21 cellular contexts compared by ENCODE assay signal in the genomic region with DNA sequence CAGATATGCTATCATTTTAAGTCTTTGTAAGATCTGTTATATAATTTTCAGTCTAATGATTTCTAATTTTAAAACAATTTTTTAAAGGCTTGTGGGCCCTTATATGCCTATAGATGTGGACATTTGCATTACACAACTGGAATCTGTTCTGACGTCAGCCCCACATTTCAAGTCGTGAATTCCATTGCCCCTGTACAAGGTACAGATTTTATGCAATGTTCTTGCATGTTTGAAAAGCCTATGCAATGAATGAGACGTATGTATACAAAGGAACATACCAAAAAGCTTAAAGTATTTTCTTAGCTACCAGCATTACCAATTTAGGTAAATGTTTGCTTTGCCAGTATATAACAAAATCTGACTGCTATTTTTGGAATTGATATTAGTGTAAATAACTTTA.
DNase-seq lines count a peak whose midpoint lies in the region; ATAC-seq and TF ChIP-seq lines count a peak whose summit lies in the region.
"Had no signal": no experiment of that assay in that cellular context is flagged by ENCODE, and none has a peak within 500 bp of the region (broad histone marks: within the 10 kb centered on the region; RNA-seq: fewer than 3 reads in every experiment).

No MANE protein-coding gene starts in this region.

- H3K36me3 ChIP-seq in mesenchymal stem cell (ENCODE audit: control insufficient read depth in 1 of 2, insufficient read depth in 2 of 2, low read depth in 1 of 2, low read length in 2 of 2) (no peaks in the 10 kb centered on the region), suprapubic skin (no peaks in the 10 kb centered on the region)

- no peak overlapping the region for H2AK5ac ChIP-seq in mesenchymal stem cell (ENCODE audit: low read length, severe bottlenecking)

- H4K8ac ChIP-seq in mesenchymal stem cell (ENCODE audit: low read length): no peak overlapping the region

- no peak overlapping the region for H2BK120ac ChIP-seq in mesenchymal stem cell (ENCODE audit: low read depth, low read length)

- no peak overlapping the region for H3K4me3 ChIP-seq in cardiac fibroblast (replicated peaks in 1 of 2; ENCODE audit: low read depth in 2 of 2, low read length in 2 of 2)
- no peak overlapping the region for H3K4me3 ChIP-seq in mesenchymal stem cell (ENCODE audit: insufficient read depth in 1 of 2, low read depth in 1 of 2, low read length in 2 of 2)
- no peak overlapping the region for H3K4me3 ChIP-seq in suprapubic skin
- H3K4me3 ChIP-seq: lower lobe of right lung, PC-9 had no signal

- H2BK15ac ChIP-seq in mesenchymal stem cell (ENCODE audit: low read depth, poor library complexity, severe bottlenecking): no peak overlapping the region

- no peak overlapping the region for H3K18ac ChIP-seq in mesenchymal stem cell (ENCODE audit: low read depth in 1 of 2, low read length in 2 of 2)

- peaks cover 1% of the 10 kb centered on the region for H3K4me1 ChIP-seq in mesenchymal stem cell (ENCODE audit: control insufficient read depth, insufficient read depth, low read depth, low read length)
- H3K4me1 ChIP-seq in suprapubic skin: peaks cover 3% of the 10 kb centered on the region

- ATAC-seq in activated naive CD4-positive, alpha-beta T cell treated with anti-CD3 and anti-CD28 coated beads, Interleukin-2, amount 50 U/mL, for 72 hours: no peak
- ATAC-seq: lower lobe of right lung; right cardiac atrium; stimulated activated effector memory CD8-positive, alpha-beta T cell treated with anti-CD3 and anti-CD28 coated beads, Interleukin-12 subunit alpha, Interleukin-12 subunit beta, amount 100 ng/mL, for 72 hours had no signal

- H3K9me3 ChIP-seq in mesenchymal stem cell (ENCODE audit: control insufficient read depth, low read length) (no peaks in the 10 kb centered on the region), suprapubic skin (no peaks in the 10 kb centered on the region)
- H3K9me3 ChIP-seq: lower lobe of right lung had no signal

- peak; percentile 20 for TF ChIP-seq EP300 in suprapubic skin (IDR thresholded peaks at IDR 0.05)

- no peak overlapping the region for H2BK5ac ChIP-seq in mesenchymal stem cell (ENCODE audit: low read depth, low read length, poor library complexity, severe bottlenecking)

- H3K4ac ChIP-seq in mesenchymal stem cell (ENCODE audit: low read depth in 1 of 2, low read length in 2 of 2): no peak overlapping the region

- H3K4me2 ChIP-seq in mesenchymal stem cell (ENCODE audit: low read length, poor library complexity, severe bottlenecking): no peak overlapping the region
- H3K4me2 ChIP-seq: PC-9 had no signal

- no peaks in the 10 kb centered on the region for H3K27me3 ChIP-seq in mesenchymal stem cell (ENCODE audit: control insufficient read depth in 1 of 2, insufficient read depth in 1 of 2, low read length in 2 of 2)
- H3K27me3 ChIP-seq in suprapubic skin: no peaks in the 10 kb centered on the region

- no peaks in the 10 kb centered on the region for H3K79me1 ChIP-seq in mesenchymal stem cell (replicated peaks; ENCODE audit: low read length, poor library complexity, severe bottlenecking)

- H3K27ac ChIP-seq in mesenchymal stem cell (ENCODE audit: low read length, poor library complexity, severe bottlenecking): no peak overlapping the region
- no peak overlapping the region for H3K27ac ChIP-seq in suprapubic skin
- H3K27ac ChIP-seq: PC-9 had no signal

- H2BK12ac ChIP-seq in mesenchymal stem cell (ENCODE audit: low read length in 2 of 2): no peak overlapping the region

- no peaks in the 10 kb centered on the region for H3K36me3 Mint-ChIP-seq in activated naive CD4-positive, alpha-beta T cell treated with anti-CD3 and anti-CD28 coated beads, Interleukin-2, amount 50 U/mL, for 72 hours

- H2AFZ ChIP-seq in mesenchymal stem cell (ENCODE audit: low read depth, low read length): no peak overlapping the region

- H3K14ac ChIP-seq in mesenchymal stem cell (ENCODE audit: low read length in 2 of 2): no peak overlapping the region

- no peak overlapping the region for H3K9ac ChIP-seq in mesenchymal stem cell (ENCODE audit: low read length)

- no peak overlapping the region for H3K23ac ChIP-seq in mesenchymal stem cell (ENCODE audit: low read length in 2 of 2)

- H4K91ac ChIP-seq in mesenchymal stem cell (ENCODE audit: low read length): no peak overlapping the region

- DNase-seq in NCI-H460 (ENCODE audit: extremely low read depth, low read depth) (peak; percentile 19), cardiac fibroblast (ENCODE audit: low read depth in 2 of 2) (peak; percentile 61 to 82), mesenchymal stem cell (peak; percentile 81), suprapubic skin (ENCODE audit: low spot score in 2 of 2) (no peak), NCI-H2029 (lab: John Stamatoyannopoulos, UW) (no peak)
- no peak for DNase-seq in NK-92 treated with Interleukin-12 subunit alpha and Interleukin-12 subunit beta, amount 100 ng/mL, for 24 hours (lab: John Stamatoyannopoulos, UW)
- DNase-seq in activated naive CD4-positive, alpha-beta T cell treated with anti-CD3 and anti-CD28 coated beads, Interleukin-2, amount 50 U/mL, for 72 hours (ENCODE audit: low spot score in 2 of 2): no peak
- DNase-seq: activated CD4-positive, alpha-beta T cell treated with anti-CD3 and anti-CD28 coated beads, Interleukin-2, amount 50 U/mL, for 1 hour; activated effector memory CD4-positive, alpha-beta T cell treated with Interleukin-2 at 50 U/mL for 16 hours; amniotic stem cell; CD4-positive, alpha-beta T cell; cerebellar nuclear complex; GDM1; KG1; lower lobe of right lung; NCI-H2081; occipital lobe; PC-9; right cardiac atrium had no signal

- TF ChIP-seq CTCF in cardiac fibroblast (IDR thresholded peaks at IDR 0.05; ENCODE audit: low read depth, low read length): no peak
- no peak for TF ChIP-seq CTCF in suprapubic skin (IDR thresholded peaks at IDR 0.05)

- H3K27ac Mint-ChIP-seq in activated naive CD4-positive, alpha-beta T cell treated with anti-CD3 and anti-CD28 coated beads, Interleukin-2, amount 50 U/mL, for 72 hours: no peak overlapping the region
- H3K27ac Mint-ChIP-seq: CD4-positive, alpha-beta T cell; stimulated activated effector memory CD8-positive, alpha-beta T cell treated with anti-CD3 and anti-CD28 coated beads, Interleukin-12 subunit alpha, Interleukin-12 subunit beta, amount 100 ng/mL, for 72 hours; T-helper 1 cell treated with Interleukin-12 subunit alpha and Interleukin-12 subunit beta and Interleukin-4 antibody, amounts not matched to agents 30 μg/mL and 1 μg/mL, for 36 hours had no signal

- TF ChIP-seq POLR2A in suprapubic skin (IDR thresholded peaks at IDR 0.05): no peak

- WGBS in mesenchymal stem cell: 0% methylated on average over 2 of the region's 3 CpGs
- 78% methylated on average over 3 of the region's 3 CpGs for WGBS in suprapubic skin

- no peaks in the 10 kb centered on the region for H3K9me3 Mint-ChIP-seq in activated naive CD4-positive, alpha-beta T cell treated with anti-CD3 and anti-CD28 coated beads, Interleukin-2, amount 50 U/mL, for 72 hours
- H3K9me3 Mint-ChIP-seq: CD4-positive, alpha-beta T cell; stimulated activated effector memory CD8-positive, alpha-beta T cell treated with anti-CD3 and anti-CD28 coated beads, Interleukin-12 subunit alpha, Interleukin-12 subunit beta, amount 100 ng/mL, for 72 hours; T-helper 1 cell treated with Interleukin-12 subunit alpha and Interleukin-12 subunit beta and Interleukin-4 antibody, amounts not matched to agents 30 μg/mL and 1 μg/mL, for 36 hours had no signal

Comparison
In these comparisons a context has a peak if more than half of its experiments do, and no peak if none do; other contexts are left out.
1. DNase-seq: peak in NCI-H460 (single experiment), cardiac fibroblast (2 of 2) and mesenchymal stem cell (single experiment); none in suprapubic skin (0 of 2), NK-92 treated with Interleukin-12 subunit alpha and Interleukin-12 subunit beta, amount 100 ng/mL, for 24 hours (single experiment), NCI-H2029 (single experiment) and activated naive CD4-positive, alpha-beta T cell treated with anti-CD3 and anti-CD28 coated beads, Interleukin-2, amount 50 U/mL, for 72 hours (0 of 2).